Comparison of ENCODE assay signal across 13 cellular contexts in genomic region chr9:16718296-16718695, GRCh38.
"Had no signal": no experiment of that assay in that cellular context is flagged by ENCODE, and none has a peak within 500 bp of the region (broad histone marks: within the 10 kb centered on the region; RNA-seq: fewer than 3 reads in every experiment).

No MANE protein-coding gene starts in this region.

- H3K4me2 ChIP-seq: hepatocyte had no signal

- H3K27ac ChIP-seq: cardiac muscle cell, hepatocyte, right atrium auricular region had no signal

- H3K4me1 Mint-ChIP-seq: activated CD4-positive, alpha-beta memory T cell treated with anti-CD3 and anti-CD28 coated beads, Interleukin-2, amount 10 ng/mL, durations not matched to agents 7 days and 5 days; activated naive CD8-positive, alpha-beta T cell treated with anti-CD3 and anti-CD28 coated beads, Interleukin-2, amount 50 U/mL, for 24 hours; naive B cell; stimulated activated naive CD8-positive, alpha-beta T cell treated with anti-CD3 and anti-CD28 coated beads, Interleukin-15, amount 100 ng/mL, for 72 hours had no signal

- H3K9me3 Mint-ChIP-seq: activated CD4-positive, alpha-beta memory T cell treated with anti-CD3 and anti-CD28 coated beads, Interleukin-2, amount 10 ng/mL, durations not matched to agents 7 days and 5 days; activated naive CD8-positive, alpha-beta T cell treated with anti-CD3 and anti-CD28 coated beads, Interleukin-2, amount 50 U/mL, for 24 hours; stimulated activated naive CD8-positive, alpha-beta T cell treated with anti-CD3 and anti-CD28 coated beads, Interleukin-15, amount 100 ng/mL, for 72 hours had no signal

- H3K27me3 ChIP-seq: esophagus muscularis mucosa, hepatocyte, right atrium auricular region had no signal

- ATAC-seq: activated naive CD8-positive, alpha-beta T cell treated with anti-CD3 and anti-CD28 coated beads, Interleukin-2, amount 50 U/mL, for 24 hours; stimulated activated naive CD8-positive, alpha-beta T cell treated with anti-CD3 and anti-CD28 coated beads, Interleukin-15, amount 100 ng/mL, for 72 hours had no signal

- DNase-seq: activated CD4-positive, alpha-beta memory T cell treated with anti-CD3 and anti-CD28 coated beads, Interleukin-2, amount 10 ng/mL, durations not matched to agents 7 days and 5 days; activated CD4-positive, alpha-beta T cell treated with anti-CD3 and anti-CD28 coated beads for 1 hour; activated CD8-positive, alpha-beta memory T cell treated with anti-CD3 and anti-CD28 coated beads, Interleukin-2, amount 50 U/mL, for 4 hours; activated naive CD4-positive, alpha-beta T cell treated with Interleukin-2 at 50 U/mL for 16 hours; activated naive CD8-positive, alpha-beta T cell treated with anti-CD3 and anti-CD28 coated beads, Interleukin-2, amount 50 U/mL, for 24 hours; midbrain; naive B cell; stimulated activated CD4-positive, alpha-beta T cell treated with anti-CD3 and anti-CD28 coated beads, Interleukin-12 subunit alpha, Interleukin-12 subunit beta, amount 100 ng/mL, for 4 hours; stimulated activated naive CD8-positive, alpha-beta T cell treated with anti-CD3 and anti-CD28 coated beads, Interleukin-15, amount 100 ng/mL, for 72 hours had no signal

- H3K27me3 Mint-ChIP-seq: activated CD4-positive, alpha-beta memory T cell treated with anti-CD3 and anti-CD28 coated beads, Interleukin-2, amount 10 ng/mL, durations not matched to agents 7 days and 5 days; naive B cell; stimulated activated naive CD8-positive, alpha-beta T cell treated with anti-CD3 and anti-CD28 coated beads, Interleukin-15, amount 100 ng/mL, for 72 hours had no signal

- H3K9me3 ChIP-seq: esophagus muscularis mucosa, right atrium auricular region had no signal

- H3K36me3 ChIP-seq: cardiac muscle cell, esophagus muscularis mucosa, right atrium auricular region had no signal

- H3K4me3 ChIP-seq: cardiac muscle cell, esophagus muscularis mucosa, hepatocyte, right atrium auricular region had no signal

- H3K36me3 Mint-ChIP-seq: naive B cell had no signal

- H3K27ac Mint-ChIP-seq: activated CD4-positive, alpha-beta memory T cell treated with anti-CD3 and anti-CD28 coated beads, Interleukin-2, amount 10 ng/mL, durations not matched to agents 7 days and 5 days; activated naive CD8-positive, alpha-beta T cell treated with anti-CD3 and anti-CD28 coated beads, Interleukin-2, amount 50 U/mL, for 24 hours; naive B cell; stimulated activated naive CD8-positive, alpha-beta T cell treated with anti-CD3 and anti-CD28 coated beads, Interleukin-15, amount 100 ng/mL, for 72 hours had no signal

- H3K4me3 Mint-ChIP-seq: activated CD4-positive, alpha-beta memory T cell treated with anti-CD3 and anti-CD28 coated beads, Interleukin-2, amount 10 ng/mL, durations not matched to agents 7 days and 5 days; activated naive CD8-positive, alpha-beta T cell treated with anti-CD3 and anti-CD28 coated beads, Interleukin-2, amount 50 U/mL, for 24 hours; naive B cell; stimulated activated naive CD8-positive, alpha-beta T cell treated with anti-CD3 and anti-CD28 coated beads, Interleukin-15, amount 100 ng/mL, for 72 hours had no signal

- H2AFZ ChIP-seq: hepatocyte had no signal
